ENCODE assay signal across 8 cellular contexts in the genomic region with DNA sequence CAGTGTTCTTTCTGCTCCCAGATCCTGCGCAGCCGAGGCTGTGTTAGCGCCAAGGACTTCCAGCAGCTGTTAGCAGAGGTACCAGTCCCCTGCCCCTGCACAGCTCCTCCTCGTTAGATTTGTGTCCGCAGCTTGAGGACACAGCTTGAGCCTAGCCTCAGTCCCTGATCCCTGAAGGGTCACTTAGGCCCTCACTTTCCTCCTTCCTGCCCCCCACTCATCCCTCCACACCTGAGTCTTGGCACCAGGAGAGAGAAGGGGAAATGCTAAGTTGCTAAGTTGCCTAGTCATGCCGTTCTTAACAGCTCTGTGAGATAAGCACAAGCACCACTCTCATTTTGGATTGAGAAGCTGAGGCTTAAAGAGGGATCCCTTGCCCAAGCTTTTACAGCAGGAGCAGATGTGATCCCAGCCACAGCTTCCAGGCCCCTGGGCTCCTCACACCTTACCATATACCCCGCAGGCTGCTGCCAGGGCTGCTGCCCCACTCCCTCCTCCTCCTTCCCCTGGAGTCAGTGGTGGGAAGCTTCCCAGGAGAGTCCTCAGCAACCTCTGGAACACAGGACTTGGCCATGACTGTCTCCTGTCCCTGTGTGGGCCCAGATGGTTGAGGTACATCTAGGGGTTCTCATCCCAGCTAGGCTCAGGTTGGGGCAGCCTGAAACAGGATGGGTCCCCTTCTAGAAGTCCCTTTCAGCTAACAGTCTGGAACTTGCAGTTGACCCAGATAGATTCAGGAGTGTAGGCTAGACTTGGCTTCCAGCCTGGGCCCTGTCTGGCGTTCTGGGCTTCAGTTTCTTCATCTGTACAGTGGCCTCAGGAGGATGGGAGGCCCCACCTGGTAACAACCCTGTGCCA. TPM values are rescaled to one million over a fixed set of nuclear protein-coding genes. Genes with fewer than 3 reads are reported as not detected.
DNase-seq lines count a peak whose midpoint lies in the region; ATAC-seq, FAIRE-seq and TF ChIP-seq lines count a peak whose summit lies in the region.

No MANE protein-coding gene starts in this region.

- POLR2A ChIA-PET in HepG2 (lab: Yijun Ruan, JAX) = interaction anchor here (0.5 to 3.7 kb wide), 6 partner anchors 8 to 323 kb away, joined by 3 to 49 read pairs (median 16); partner anchors contain the start of genes ABCB9, MPHOSPH9 and MTRFR

- H3K27me3 Mint-ChIP-seq in stimulated activated naive CD8-positive, alpha-beta T cell treated with anti-CD3 and anti-CD28 coated beads, Interleukin-15, Interleukin-2, amounts not matched to agents 100 ng/mL and 50 ng/mL, for 24 hours = no peaks in the 10 kb centered on the region
- H3K27me3 Mint-ChIP-seq in activated naive CD8-positive, alpha-beta T cell treated with anti-CD3 and anti-CD28 coated beads, Interleukin-2, amount 50 U/mL, for 24 hours = peaks cover 2% of the 10 kb centered on the region

- BruUV-seq in HepG2 (replicated peaks; lab: Mats Ljungman, UMichigan) = no TSS peak

- no peak overlapping the region for H2AFZ ChIP-seq in HepG2 (ENCODE audit: low read length)

- CTCF ChIA-PET in HepG2 (lab: Yijun Ruan, JAX; ENCODE audit: low intra/inter-chr PET ratio, low total read pairs) = no interaction called here

- H3K4me3 ChIP-seq in HepG2 (replicated peaks in 1 of 3; ENCODE audit: insufficient read depth in 1 of 3, low read depth in 2 of 3, low read length in 3 of 3) (peak overlapping the region; percentile 83 to 95 (median 90)), urinary bladder (ENCODE audit: low read depth, low read length) (peak overlapping the region; percentile 83)

- peaks cover 40% of the 10 kb centered on the region for H3K4me1 ChIP-seq in HepG2 (ENCODE audit: insufficient read depth, low read length)
- H3K4me1 ChIP-seq in urinary bladder (ENCODE audit: insufficient read depth) = peaks cover 1% of the 10 kb centered on the region

- H3K79me2 ChIP-seq in HepG2 (ENCODE audit: insufficient read depth, low read length) = peaks cover 39% of the 10 kb centered on the region

- H3K27me3 ChIP-seq in HepG2 (ENCODE audit: control insufficient read depth in 1 of 2, insufficient read depth in 2 of 2, low read length in 2 of 2) = no peaks in the 10 kb centered on the region; a peak in 1 of 5 replicates

- in situ Hi-C loops in HepG2 (cut with HindIII; ENCODE audit: extremely low pct_ligation_motif_present, low pct_unique_long_range_greater_than_20kb) = no loop called here

- no peaks in the 10 kb centered on the region for H3K36me3 Mint-ChIP-seq in stimulated activated naive CD8-positive, alpha-beta T cell treated with anti-CD3 and anti-CD28 coated beads, Interleukin-15, Interleukin-2, amounts not matched to agents 100 ng/mL and 50 ng/mL, for 24 hours (ENCODE audit: low read depth)
- peaks cover 4% of the 10 kb centered on the region for H3K36me3 Mint-ChIP-seq in activated naive CD8-positive, alpha-beta T cell treated with anti-CD3 and anti-CD28 coated beads, Interleukin-2, amount 50 U/mL, for 24 hours (ENCODE audit: low read depth)

- no peak for TF ChIP-seq CTCF in HepG2 (CRISPR knock-in tag; IDR thresholded peaks at IDR 0.05)

- no peak for ATAC-seq in stimulated activated naive CD8-positive, alpha-beta T cell treated with anti-CD3 and anti-CD28 coated beads, Interleukin-15, Interleukin-2, amounts not matched to agents 100 U/mL and 50 U/mL, for 24 hours
- ATAC-seq in activated naive CD8-positive, alpha-beta T cell treated with anti-CD3 and anti-CD28 coated beads, Interleukin-2, amount 50 U/mL, for 24 hours = no peak
- ATAC-seq in HepG2 (no peak), GM21619 (IDR thresholded peaks at IDR 0.05; ENCODE audit: unreplicated experiment) (no peak)

- WGBS in HepG2 (ENCODE audit: low lambda C conversion rate) = 48% methylated on average over 3 of the region's 8 CpGs
- 11% methylated on average over 8 of the region's 8 CpGs for WGBS in urinary bladder

- TF ChIP-seq POLR2A in HepG2 (IDR thresholded peaks at IDR 0.05; ENCODE audit: insufficient read depth in 1 of 2, low read depth in 2 of 2, low read length in 2 of 2) = no peak

- H3K27ac Mint-ChIP-seq in stimulated activated naive CD8-positive, alpha-beta T cell treated with anti-CD3 and anti-CD28 coated beads, Interleukin-15, Interleukin-2, amounts not matched to agents 100 ng/mL and 50 ng/mL, for 24 hours = peak overlapping the region; percentile 99
- peak overlapping the region; percentile 99 for H3K27ac Mint-ChIP-seq in activated naive CD8-positive, alpha-beta T cell treated with anti-CD3 and anti-CD28 coated beads, Interleukin-2, amount 50 U/mL, for 24 hours

- TF ChIP-seq EP300 in HepG2 (IDR thresholded peaks at IDR 0.05; ENCODE audit: low read depth in 2 of 2, low read length in 2 of 2) = no peak
- no peak for TF ChIP-seq EP300 in HepG2 (CRISPR knock-in tag; IDR thresholded peaks at IDR 0.05; ENCODE audit: borderline replicate concordance)

- peaks cover 0 to 11% of the 10 kb centered on the region in 2 experiments; a peak in 4 of 5 replicates for H3K36me3 ChIP-seq in HepG2 (replicated peaks in 1 of 2; ENCODE audit: control insufficient read depth in 1 of 2, insufficient read depth in 2 of 2, low read length in 2 of 2)
- H3K36me3 ChIP-seq in urinary bladder (ENCODE audit: insufficient read depth) = no peaks in the 10 kb centered on the region

- no peak for FAIRE-seq in HepG2 (lab: Jason Lieb, UNC)

- peak overlapping the region; percentile 89 for H3K4me2 ChIP-seq in HepG2 (ENCODE audit: low read depth, low read length)

- H3K9ac ChIP-seq in HepG2 (ENCODE audit: insufficient read depth, low read depth, low read length) = peak overlapping the region; percentile 93

- TF ChIP-seq RAD21 in HepG2 (CRISPR knock-in tag; IDR thresholded peaks at IDR 0.05) = no peak

- DNase-seq in stimulated activated naive CD8-positive, alpha-beta T cell treated with anti-CD3 and anti-CD28 coated beads, Interleukin-15, Interleukin-2, amounts not matched to agents 100 U/mL and 50 U/mL, for 24 hours = no peak
- DNase-seq in activated naive CD8-positive, alpha-beta T cell treated with anti-CD3 and anti-CD28 coated beads, Interleukin-2, amount 50 U/mL, for 24 hours = no peak
- DNase-seq in HepG2 (ENCODE audit: low spot score) (no peak), NCI-H1930 (lab: John Stamatoyannopoulos, UW) (no peak)
- no peak for DNase-seq in activated CD4-positive, CD25-positive, alpha-beta regulatory T cell treated with anti-CD3 and anti-CD28 coated beads, Interleukin-2, amount 50 U/mL, for 72 hours

- H3K4me1 Mint-ChIP-seq in stimulated activated naive CD8-positive, alpha-beta T cell treated with anti-CD3 and anti-CD28 coated beads, Interleukin-15, Interleukin-2, amounts not matched to agents 100 ng/mL and 50 ng/mL, for 24 hours (ENCODE audit: low read depth) = peaks cover 32% of the 10 kb centered on the region
- H3K4me1 Mint-ChIP-seq in activated naive CD8-positive, alpha-beta T cell treated with anti-CD3 and anti-CD28 coated beads, Interleukin-2, amount 50 U/mL, for 24 hours = peaks cover 41% of the 10 kb centered on the region

- H3K27ac ChIP-seq in HepG2 (ENCODE audit: extremely low read length, insufficient read depth, low read length) = peak overlapping the region; percentile 92
- no peak overlapping the region for H3K27ac ChIP-seq in urinary bladder (ENCODE audit: low read depth)

- no peaks in the 10 kb centered on the region for H4K20me1 ChIP-seq in HepG2 (ENCODE audit: insufficient read depth, low read length)

- intact Hi-C loops in HepG2 (cut with micrococcal nuclease; ENCODE audit: unreplicated experiment) = no loop called here

- no peaks in the 10 kb centered on the region for H3K9me3 ChIP-seq in HepG2 (ENCODE audit: low read length)

- peak overlapping the region; percentile 95 for H3K4me3 Mint-ChIP-seq in stimulated activated naive CD8-positive, alpha-beta T cell treated with anti-CD3 and anti-CD28 coated beads, Interleukin-15, Interleukin-2, amounts not matched to agents 100 ng/mL and 50 ng/mL, for 24 hours
- peak overlapping the region; percentile 95 for H3K4me3 Mint-ChIP-seq in activated naive CD8-positive, alpha-beta T cell treated with anti-CD3 and anti-CD28 coated beads, Interleukin-2, amount 50 U/mL, for 24 hours

- H3K9me3 Mint-ChIP-seq in stimulated activated naive CD8-positive, alpha-beta T cell treated with anti-CD3 and anti-CD28 coated beads, Interleukin-15, Interleukin-2, amounts not matched to agents 100 ng/mL and 50 ng/mL, for 24 hours = no peaks in the 10 kb centered on the region
- no peaks in the 10 kb centered on the region for H3K9me3 Mint-ChIP-seq in activated naive CD8-positive, alpha-beta T cell treated with anti-CD3 and anti-CD28 coated beads, Interleukin-2, amount 50 U/mL, for 24 hours

RNA-seq across cellular contexts. Expression of gene OGFOD2, which starts 1.0 kb away (rescaled TPM):
- total RNA-seq in HepG2 (2016; rRNA removed; fragmentation: Illumina TruSeq; extraction: Trizol) = 10.6 and 14.6 TPM in 2 replicates
- total RNA-seq in HepG2 (2016; cell fraction: cytosol; rRNA removed; fragmentation: Illumina TruSeq; extraction: Trizol; ENCODE audit: low read depth) = 4.5 and 4.8 TPM in 2 replicates
- 12.7 and 14.8 TPM in 2 replicates for total RNA-seq in HepG2 (2016; cell fraction: insoluble cytoplasmic fraction; rRNA removed; fragmentation: Illumina TruSeq; extraction: Trizol)
- total RNA-seq in HepG2 (2016; cell fraction: membrane; rRNA removed; fragmentation: Illumina TruSeq; extraction: Trizol) = 8.7 and 8.8 TPM in 2 replicates
- total RNA-seq in HepG2 (2016; cell fraction: nucleus; rRNA removed; fragmentation: Illumina TruSeq; extraction: Trizol) = 11.1 and 14.0 TPM in 2 replicates
- 13.2 and 15.5 TPM in 2 replicates for polyA plus RNA-seq in HepG2 (2011; rRNA removed)
- 10.6 and 23.9 TPM in 2 replicates for polyA plus RNA-seq in HepG2 (2011; cell fraction: cytosol; rRNA removed)
- 115 and 150 TPM in 2 replicates for polyA plus RNA-seq in HepG2 (2011; cell fraction: nucleus; rRNA removed)
- 6.2 and 7.8 TPM in 2 replicates for polyA plus RNA-seq in HepG2 (2012)
- polyA plus RNA-seq in HepG2 (2016; cell fraction: cytosol; fragmentation: Illumina TruSeq; extraction: Trizol; ENCODE audit: low read depth) = 7.1 and 7.6 TPM in 2 replicates
- polyA plus RNA-seq in HepG2 (2016; cell fraction: insoluble cytoplasmic fraction; fragmentation: Illumina TruSeq; extraction: Trizol; ENCODE audit: low read depth) = 14.3 and 16.0 TPM in 2 replicates
- 10.5 and 12.0 TPM in 2 replicates for polyA plus RNA-seq in HepG2 (2016; cell fraction: membrane; fragmentation: Illumina TruSeq; extraction: Trizol; ENCODE audit: low read depth)
- 40.3 and 43.3 TPM in 2 replicates for polyA plus RNA-seq in HepG2 (2016; cell fraction: nucleus; fragmentation: Illumina TruSeq; extraction: Trizol; ENCODE audit: insufficient read depth, low read depth)
- 20.5 and 24.4 TPM in 2 replicates for polyA minus RNA-seq in HepG2 (2011; rRNA and poly(A)+ RNA removed; ENCODE audit: low replicate concordance)
- polyA minus RNA-seq in HepG2 (2011; cell fraction: cytosol; rRNA and poly(A)+ RNA removed) = 6.2 and 10.0 TPM in 2 replicates
- polyA minus RNA-seq in HepG2 (2011; cell fraction: nucleus; rRNA and poly(A)+ RNA removed) = 14.0 and 15.5 TPM in 2 replicates
- total RNA-seq in urinary bladder = 6.5 TPM
- polyA plus RNA-seq in urinary bladder = 17.1 TPM

RNA-seq across cellular contexts. Expression of gene ARL6IP4, which starts 4.5 kb away (rescaled TPM):
- total RNA-seq in HepG2 (2016; rRNA removed; fragmentation: Illumina TruSeq; extraction: Trizol) (178 and 220 TPM in 2 replicates), urinary bladder (57.6 TPM)
- total RNA-seq in HepG2 (2016; cell fraction: cytosol; rRNA removed; fragmentation: Illumina TruSeq; extraction: Trizol; ENCODE audit: low read depth) = 710 and 791 TPM in 2 replicates
- 169 and 227 TPM in 2 replicates for total RNA-seq in HepG2 (2016; cell fraction: insoluble cytoplasmic fraction; rRNA removed; fragmentation: Illumina TruSeq; extraction: Trizol)
- total RNA-seq in HepG2 (2016; cell fraction: membrane; rRNA removed; fragmentation: Illumina TruSeq; extraction: Trizol) = 491 and 557 TPM in 2 replicates
- 80.1 and 103 TPM in 2 replicates for total RNA-seq in HepG2 (2016; cell fraction: nucleus; rRNA removed; fragmentation: Illumina TruSeq; extraction: Trizol)
- polyA plus RNA-seq in HepG2 (2011; rRNA removed) (155 and 179 TPM in 2 replicates), urinary bladder (312 TPM)
- 176 and 208 TPM in 2 replicates for polyA plus RNA-seq in HepG2 (2011; cell fraction: cytosol; rRNA removed)
- 332 and 368 TPM in 2 replicates for polyA plus RNA-seq in HepG2 (2011; cell fraction: nucleus; rRNA removed)
- 109 and 121 TPM in 2 replicates for polyA plus RNA-seq in HepG2 (2012)
- polyA plus RNA-seq in HepG2 (2016; cell fraction: cytosol; fragmentation: Illumina TruSeq; extraction: Trizol; ENCODE audit: low read depth) = 761 and 860 TPM in 2 replicates
- polyA plus RNA-seq in HepG2 (2016; cell fraction: insoluble cytoplasmic fraction; fragmentation: Illumina TruSeq; extraction: Trizol; ENCODE audit: low read depth) = 159 and 186 TPM in 2 replicates
- 440 and 496 TPM in 2 replicates for polyA plus RNA-seq in HepG2 (2016; cell fraction: membrane; fragmentation: Illumina TruSeq; extraction: Trizol; ENCODE audit: low read depth)
- polyA plus RNA-seq in HepG2 (2016; cell fraction: nucleus; fragmentation: Illumina TruSeq; extraction: Trizol; ENCODE audit: insufficient read depth, low read depth) = 178 and 189 TPM in 2 replicates
- 30.5 and 34.7 TPM in 2 replicates for polyA minus RNA-seq in HepG2 (2011; rRNA and poly(A)+ RNA removed; ENCODE audit: low replicate concordance)
- polyA minus RNA-seq in HepG2 (2011; cell fraction: cytosol; rRNA and poly(A)+ RNA removed) = 30.8 and 31.7 TPM in 2 replicates
- 19.3 and 22.6 TPM in 2 replicates for polyA minus RNA-seq in HepG2 (2011; cell fraction: nucleus; rRNA and poly(A)+ RNA removed)

RNA-seq across cellular contexts. Expression of gene ABCB9, which starts 9.8 kb away (rescaled TPM):
- total RNA-seq in HepG2 (2016; rRNA removed; fragmentation: Illumina TruSeq; extraction: Trizol) (3.4 and 6.0 TPM in 2 replicates), urinary bladder (6.6 TPM)
- 2.0 and 2.1 TPM in 2 replicates for total RNA-seq in HepG2 (2016; cell fraction: cytosol; rRNA removed; fragmentation: Illumina TruSeq; extraction: Trizol; ENCODE audit: low read depth)
- 3.8 and 6.2 TPM in 2 replicates for total RNA-seq in HepG2 (2016; cell fraction: insoluble cytoplasmic fraction; rRNA removed; fragmentation: Illumina TruSeq; extraction: Trizol)
- total RNA-seq in HepG2 (2016; cell fraction: membrane; rRNA removed; fragmentation: Illumina TruSeq; extraction: Trizol) = 4.2 and 4.6 TPM in 2 replicates
- total RNA-seq in HepG2 (2016; cell fraction: nucleus; rRNA removed; fragmentation: Illumina TruSeq; extraction: Trizol) = 7.6 and 8.0 TPM in 2 replicates
- polyA plus RNA-seq in HepG2 (2011; rRNA removed) (4.8 and 5.1 TPM in 2 replicates), urinary bladder (2.4 TPM)
- 2.5 and 4.1 TPM in 2 replicates for polyA plus RNA-seq in HepG2 (2011; cell fraction: cytosol; rRNA removed)
- polyA plus RNA-seq in HepG2 (2011; cell fraction: nucleus; rRNA removed) = 9.9 and 12.0 TPM in 2 replicates
- polyA plus RNA-seq in HepG2 (2012) = 2.4 and 3.6 TPM in 2 replicates
- 0.78 and 1.3 TPM in 2 replicates for polyA plus RNA-seq in HepG2 (2016; cell fraction: cytosol; fragmentation: Illumina TruSeq; extraction: Trizol; ENCODE audit: low read depth)
- 2.3 and 4.0 TPM in 2 replicates for polyA plus RNA-seq in HepG2 (2016; cell fraction: insoluble cytoplasmic fraction; fragmentation: Illumina TruSeq; extraction: Trizol; ENCODE audit: low read depth)
- 1.7 and 2.1 TPM in 2 replicates for polyA plus RNA-seq in HepG2 (2016; cell fraction: membrane; fragmentation: Illumina TruSeq; extraction: Trizol; ENCODE audit: low read depth)
- polyA plus RNA-seq in HepG2 (2016; cell fraction: nucleus; fragmentation: Illumina TruSeq; extraction: Trizol; ENCODE audit: insufficient read depth, low read depth) = 12.6 and 14.0 TPM in 2 replicates
- polyA minus RNA-seq in HepG2 (2011; rRNA and poly(A)+ RNA removed; ENCODE audit: low replicate concordance) = 16.7 and 18.1 TPM in 2 replicates
- 4.4 and 4.7 TPM in 2 replicates for polyA minus RNA-seq in HepG2 (2011; cell fraction: cytosol; rRNA and poly(A)+ RNA removed)
- 9.8 and 10.9 TPM in 2 replicates for polyA minus RNA-seq in HepG2 (2011; cell fraction: nucleus; rRNA and poly(A)+ RNA removed)
